ENCODE assay signal across 8 cellular contexts in the genomic region with DNA sequence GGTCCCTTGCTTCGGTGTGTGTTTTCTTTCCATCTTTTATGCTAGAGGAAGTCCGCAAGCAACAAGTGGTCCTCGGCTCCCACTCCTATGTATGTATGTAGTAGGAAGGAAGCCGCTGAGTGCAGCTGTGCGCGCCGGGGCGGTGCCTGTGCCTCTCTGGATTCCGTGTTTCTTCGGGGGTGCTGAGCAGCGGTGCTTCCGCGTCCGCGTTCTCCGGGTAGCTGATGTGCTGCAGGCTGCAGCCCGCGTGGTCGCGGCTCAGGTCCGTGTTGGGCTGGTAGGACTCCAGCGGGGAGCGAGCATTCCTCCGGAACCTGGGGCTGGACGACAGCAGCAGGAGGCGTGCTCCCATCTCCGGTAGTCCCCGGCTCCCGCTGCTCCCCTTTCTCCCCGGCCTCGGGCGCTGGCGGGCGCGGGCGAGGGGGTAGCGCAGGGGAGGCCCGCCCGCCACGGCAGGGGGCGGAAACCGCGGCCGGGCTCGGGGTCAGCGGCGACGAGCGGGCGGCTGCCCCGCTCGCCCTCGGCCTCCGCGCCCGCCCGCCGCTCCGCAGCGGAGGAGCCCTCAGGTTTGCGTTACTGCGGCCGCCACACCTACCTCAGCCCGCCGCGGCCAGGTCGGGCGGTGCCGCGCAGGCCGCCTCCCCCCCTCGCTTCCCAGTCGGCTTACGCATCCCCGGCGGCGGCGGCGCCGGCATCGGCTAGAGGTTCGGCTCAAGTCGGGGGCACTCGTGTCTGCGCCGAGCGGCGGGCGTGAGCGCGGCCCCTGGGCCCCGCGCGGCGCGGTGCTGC. TPM values are rescaled to one million over a fixed set of nuclear protein-coding genes. Genes with fewer than 3 reads are reported as not detected.
DNase-seq lines count a peak whose midpoint lies in the region; FAIRE-seq and TF ChIP-seq lines count a peak whose summit lies in the region.

No MANE protein-coding gene starts in this region.

- H3K27me3 Mint-ChIP-seq in astrocyte (ENCODE audit: low read depth, unreplicated experiment) = no peaks in the 10 kb centered on the region

- H3K9me3 Mint-ChIP-seq in astrocyte (ENCODE audit: unreplicated experiment) = no peaks in the 10 kb centered on the region

- H3K4me1 Mint-ChIP-seq in astrocyte (ENCODE audit: low read depth, unreplicated experiment) = peaks cover 10% of the 10 kb centered on the region

- no peak for TF ChIP-seq CTCF in GM12875 (IDR thresholded peaks at IDR 0.05; ENCODE audit: borderline replicate concordance, insufficient read depth, low read depth, low read length)
- no peak for TF ChIP-seq CTCF in Loucy (conservative IDR thresholded peaks at IDR 0.05; ENCODE audit: low read length)
- no peak for TF ChIP-seq CTCF in astrocyte (IDR thresholded peaks at IDR 0.05; ENCODE audit: insufficient read depth, low read depth, low read length)

- H3K4me3 ChIP-seq in GM12875 (ENCODE audit: low read depth, low read length) = peak overlapping the region; percentile 87
- peak overlapping the region; percentile 92 for H3K4me3 ChIP-seq in Loucy (ENCODE audit: low read length, poor library complexity, severe bottlenecking)
- H3K4me3 ChIP-seq in astrocyte (ENCODE audit: insufficient read depth, low read depth, low read length) = peak overlapping the region; percentile 74
- peak overlapping the region; percentile 76 for H3K4me3 ChIP-seq in iPS-18a (ENCODE audit: low read length)
- H3K4me3 ChIP-seq in skeletal muscle tissue (ENCODE audit: low read length in 3 of 3) = peak overlapping the region; percentile 72 to 79 (median 78)

- peak; percentile 80 for DNase-seq in HCEC 1CT
- DNase-seq in T-helper 2 cell = peak; percentile 39 to 91 (median 59)
- DNase-seq in astrocyte (ENCODE audit: low read depth) = peak; percentile 39
- DNase-seq in NCI-H187 treated with DMSO at 0.1 percent for 48 hours (lab: John Stamatoyannopoulos, UW) = no peak

- no peaks in the 10 kb centered on the region for H3F3A ChIP-seq in Loucy (ENCODE audit: low read depth)

- FAIRE-seq in astrocyte (lab: Jason Lieb, UNC) = no peak

- H3K9ac ChIP-seq in Loucy (ENCODE audit: low read depth, low read length, poor library complexity, severe bottlenecking) (peak overlapping the region; percentile 87), astrocyte (ENCODE audit: low read length) (peak overlapping the region; percentile 69), iPS-18a (ENCODE audit: low read length) (peak overlapping the region; percentile 48), skeletal muscle tissue (ENCODE audit: low read depth in 1 of 3, low read length in 3 of 3) (peak overlapping the region; percentile 45 to 74 (median 73))

- H3K36me3 ChIP-seq in Loucy (ENCODE audit: insufficient read depth, low read length) (peaks cover 2% of the 10 kb centered on the region; the same call in 1 of the 2 replicates), astrocyte (ENCODE audit: insufficient read depth, low read length) (no peaks in the 10 kb centered on the region), iPS-18a (ENCODE audit: control insufficient read depth, low read depth, low read length) (no peaks in the 10 kb centered on the region), skeletal muscle tissue (ENCODE audit: control insufficient read depth in 3 of 3, insufficient read depth in 3 of 3, low read length in 3 of 3) (no peaks in the 10 kb centered on the region)

- H3K9me3 ChIP-seq in Loucy (ENCODE audit: insufficient read depth, low read depth, low read length) (no peaks in the 10 kb centered on the region), astrocyte (ENCODE audit: insufficient read depth, low read depth, low read length) (no peaks in the 10 kb centered on the region), iPS-18a (ENCODE audit: control insufficient read depth, low read depth, low read length) (no peaks in the 10 kb centered on the region), skeletal muscle tissue (ENCODE audit: control insufficient read depth in 3 of 3, low read length in 3 of 3) (no peaks in the 10 kb centered on the region)

- H2AFZ ChIP-seq in Loucy (ENCODE audit: low read length) (peak overlapping the region; percentile 85), astrocyte (ENCODE audit: low read depth, low read length) (peak overlapping the region; percentile 84)

- H3K27ac Mint-ChIP-seq in astrocyte (ENCODE audit: unreplicated experiment) = peak overlapping the region; percentile 35

- H3K9me2 ChIP-seq in Loucy (replicated peaks; ENCODE audit: low read depth, low read length) = no peaks in the 10 kb centered on the region

- H3K4me1 ChIP-seq in Loucy (ENCODE audit: insufficient read depth, low read length, poor library complexity, severe bottlenecking) (peaks cover 61% of the 10 kb centered on the region), astrocyte (ENCODE audit: insufficient read depth, low read length) (no peaks in the 10 kb centered on the region), iPS-18a (ENCODE audit: control insufficient read depth, low read depth, low read length) (peaks cover 28% of the 10 kb centered on the region), skeletal muscle tissue (ENCODE audit: control insufficient read depth in 3 of 3, insufficient read depth in 3 of 3, low read length in 3 of 3) (peaks cover 12 to 22% (median 17%) of the 10 kb centered on the region in 3 donors)

- H3K4me2 ChIP-seq in Loucy (ENCODE audit: low read depth, low read length, poor library complexity, severe bottlenecking) (peak overlapping the region; percentile 96), astrocyte (ENCODE audit: low read length) (peak overlapping the region; percentile 90)

- peak overlapping the region; percentile 60 for H3K27ac ChIP-seq in astrocyte (ENCODE audit: low read depth, low read length)
- no peak overlapping the region for H3K27ac ChIP-seq in iPS-18a (ENCODE audit: low read length)
- H3K27ac ChIP-seq in skeletal muscle tissue (ENCODE audit: low read depth, low read length) = no peak overlapping the region

- H4K20me1 ChIP-seq in Loucy (ENCODE audit: insufficient read depth, low read length, poor library complexity, severe bottlenecking) (peaks cover 59% of the 10 kb centered on the region), astrocyte (ENCODE audit: insufficient read depth, low read length) (peaks cover 19% of the 10 kb centered on the region)

- H3K36me3 Mint-ChIP-seq in astrocyte (ENCODE audit: low read depth, unreplicated experiment) = peaks cover 6% of the 10 kb centered on the region

- H3K4me3 Mint-ChIP-seq in astrocyte (ENCODE audit: unreplicated experiment) = peak overlapping the region; percentile 90

- H3K27me3 ChIP-seq in Loucy (ENCODE audit: insufficient read depth, low read length, poor library complexity, severe bottlenecking) = no peaks in the 10 kb centered on the region
- no peaks in the 10 kb centered on the region for H3K27me3 ChIP-seq in astrocyte (ENCODE audit: insufficient read depth, low read length)
- peaks cover 28% of the 10 kb centered on the region for H3K27me3 ChIP-seq in iPS-18a (ENCODE audit: control insufficient read depth, insufficient read depth, low read length)
- H3K27me3 ChIP-seq in skeletal muscle tissue (ENCODE audit: control insufficient read depth in 3 of 3, insufficient read depth in 3 of 3, low read length in 3 of 3) = peaks cover 0 to 10% (median 7%) of the 10 kb centered on the region in 3 donors

- H3K79me2 ChIP-seq in Loucy (ENCODE audit: insufficient read depth, low read length) (peaks cover 87% of the 10 kb centered on the region), astrocyte (ENCODE audit: insufficient read depth, low read length) (peaks cover 13% of the 10 kb centered on the region)

RNA-seq across cellular contexts. Expression of a gene that starts 0.5 kb away (rescaled TPM):
- 2.2 and 2.8 TPM in 2 replicates for total RNA-seq in astrocyte
- 1.0 TPM for total RNA-seq in skeletal muscle tissue

RNA-seq across cellular contexts. Expression of a gene that starts 0.7 kb away (rescaled TPM):
- total RNA-seq in astrocyte (5.2 and 5.5 TPM in 2 replicates), skeletal muscle tissue (6.8 TPM)
